Comparison of ENCODE assay signal across 13 cellular contexts in genomic region chr3:179840985-179841384, GRCh38.
DNase-seq lines count a peak whose midpoint lies in the region; ATAC-seq and TF ChIP-seq lines count a peak whose summit lies in the region.
"Had no signal": no experiment of that assay in that cellular context is flagged by ENCODE, and none has a peak within 500 bp of the region (broad histone marks: within the 10 kb centered on the region; RNA-seq: fewer than 3 reads in every experiment).

No MANE protein-coding gene starts in this region.

- no peak overlapping the region for H3K9ac ChIP-seq in adipocyte (ENCODE audit: low read length)

- H3K36me3 Mint-ChIP-seq in T-helper 17 cell (ENCODE audit: low read depth) = no peaks in the 10 kb centered on the region
- H3K36me3 Mint-ChIP-seq in activated naive CD4-positive, alpha-beta T cell treated with anti-CD3 and anti-CD28 coated beads for 36 hours (ENCODE audit: low read depth) = no peaks in the 10 kb centered on the region
- H3K36me3 Mint-ChIP-seq: activated CD8-positive, alpha-beta memory T cell treated with anti-CD3 and anti-CD28 coated beads, Interleukin-2, amount 10 ng/mL, durations not matched to agents 7 days and 5 days had no signal

- H3K27ac ChIP-seq in AG04450 (ENCODE audit: low read depth, low read length) = no peak overlapping the region
- H3K27ac ChIP-seq: vagina had no signal

- H3K27me3 ChIP-seq in AG04450 (ENCODE audit: control insufficient read depth, insufficient read depth, low read length) (no peaks in the 10 kb centered on the region), adipocyte (replicated peaks; ENCODE audit: control insufficient read depth, insufficient read depth, low read length) (no peaks in the 10 kb centered on the region)
- H3K27me3 ChIP-seq: vagina had no signal

- H3K27me3 Mint-ChIP-seq in T-helper 17 cell = peaks cover 17% of the 10 kb centered on the region
- H3K27me3 Mint-ChIP-seq in activated naive CD4-positive, alpha-beta T cell treated with anti-CD3 and anti-CD28 coated beads for 36 hours (ENCODE audit: low read depth) = peaks cover 2% of the 10 kb centered on the region

- H3K36me3 ChIP-seq in adipocyte (ENCODE audit: control insufficient read depth, insufficient read depth, low read length, severe bottlenecking) = no peaks in the 10 kb centered on the region
- H3K36me3 ChIP-seq: vagina had no signal

- CTCF ChIA-PET in AG04450 (lab: Charles Lee) = interaction anchor here (1.3 to 2.1 kb wide), 2 partner anchors 29 to 73 kb away, joined by 5 to 8 read pairs; no protein-coding TSS in a partner anchor
- CTCF ChIA-PET in activated naive CD4-positive, alpha-beta T cell treated with anti-CD3 and anti-CD28 coated beads for 36 hours (lab: Charles Lee) = no interaction called here

- no peaks in the 10 kb centered on the region for H3K4me1 ChIP-seq in adipocyte (ENCODE audit: control insufficient read depth, insufficient read depth, low read length)
- H3K4me1 ChIP-seq: vagina had no signal

- TF ChIP-seq CTCF in AG04450 (IDR thresholded peaks at IDR 0.05; ENCODE audit: low read depth, low read length) (no peak), GM10266 (IDR thresholded peaks at IDR 0.05; ENCODE audit: control insufficient read depth, insufficient read depth, low read depth, missing control alignments) (no peak)

- no peak for ATAC-seq in T-helper 17 cell
- ATAC-seq: activated CD8-positive, alpha-beta memory T cell treated with anti-CD3 and anti-CD28 coated beads, Interleukin-2, amount 10 ng/mL, durations not matched to agents 7 days and 5 days had no signal

- no peak overlapping the region for H3K27ac Mint-ChIP-seq in T-helper 17 cell
- no peak overlapping the region for H3K27ac Mint-ChIP-seq in activated naive CD4-positive, alpha-beta T cell treated with anti-CD3 and anti-CD28 coated beads for 36 hours
- H3K27ac Mint-ChIP-seq: activated CD8-positive, alpha-beta memory T cell treated with anti-CD3 and anti-CD28 coated beads, Interleukin-2, amount 10 ng/mL, durations not matched to agents 7 days and 5 days had no signal

- POLR2A ChIA-PET in AG04450 (lab: Yijun Ruan, JAX) = interaction anchor here (0.7 kb wide), 1 partner anchor 22 kb away, joined by 3 read pairs; no protein-coding TSS in a partner anchor

- H3K9me3 Mint-ChIP-seq in activated naive CD4-positive, alpha-beta T cell treated with anti-CD3 and anti-CD28 coated beads for 36 hours = no peaks in the 10 kb centered on the region

- H3K9me3 ChIP-seq in AG04450 (ENCODE audit: control insufficient read depth, insufficient read depth, low read length) (no peaks in the 10 kb centered on the region), adipocyte (ENCODE audit: control insufficient read depth, low read length) (no peaks in the 10 kb centered on the region), T-helper 17 cell (ENCODE audit: control insufficient read depth, low read length, poor library complexity, severe bottlenecking) (no peaks in the 10 kb centered on the region)
- H3K9me3 ChIP-seq: vagina had no signal

- intact Hi-C loops in activated naive CD4-positive, alpha-beta T cell treated with anti-CD3 and anti-CD28 coated beads for 36 hours (cut with micrococcal nuclease) = no loop called here

- no peak overlapping the region for H3K4me3 Mint-ChIP-seq in T-helper 17 cell
- H3K4me3 Mint-ChIP-seq in activated naive CD4-positive, alpha-beta T cell treated with anti-CD3 and anti-CD28 coated beads for 36 hours = no peak overlapping the region
- H3K4me3 Mint-ChIP-seq: activated CD8-positive, alpha-beta memory T cell treated with anti-CD3 and anti-CD28 coated beads, Interleukin-2, amount 10 ng/mL, durations not matched to agents 7 days and 5 days had no signal

- H3K4me1 Mint-ChIP-seq in T-helper 17 cell = peaks cover 4% of the 10 kb centered on the region
- no peaks in the 10 kb centered on the region for H3K4me1 Mint-ChIP-seq in activated naive CD4-positive, alpha-beta T cell treated with anti-CD3 and anti-CD28 coated beads for 36 hours (ENCODE audit: low read depth)
- H3K4me1 Mint-ChIP-seq: activated CD8-positive, alpha-beta memory T cell treated with anti-CD3 and anti-CD28 coated beads, Interleukin-2, amount 10 ng/mL, durations not matched to agents 7 days and 5 days had no signal

- H3K4me3 ChIP-seq in AG04450 (ENCODE audit: low read depth, low read length) (no peak overlapping the region), adipocyte (ENCODE audit: low read length) (no peak overlapping the region)
- H3K4me3 ChIP-seq: vagina had no signal

- peak; percentile 41 for DNase-seq in AG04450 (ENCODE audit: low read depth, low spot score)
- DNase-seq in HS-27A (ENCODE audit: low read depth) = peak; percentile 60
- peak; percentile 19 for DNase-seq in adipocyte (ENCODE audit: low read depth)
- peak; percentile 89 for DNase-seq in glomerular visceral epithelial cell (ENCODE audit: extremely low spot score)
- no peak for DNase-seq in T-helper 17 cell
- DNase-seq in activated naive CD4-positive, alpha-beta T cell treated with anti-CD3 and anti-CD28 coated beads for 36 hours = no peak
- no peak for DNase-seq in stimulated activated naive CD4-positive, alpha-beta T cell treated with Interleukin-2 at 50 U/mL for 16 hours (lab: John Stamatoyannopoulos, UW)
- DNase-seq in GM10266 (ENCODE audit: extremely low spot score) = no peak
- DNase-seq: activated CD8-positive, alpha-beta memory T cell treated with anti-CD3 and anti-CD28 coated beads, Interleukin-2, amount 10 ng/mL, durations not matched to agents 7 days and 5 days; effector CD4-positive, alpha-beta T cell; midbrain; NCI-H2171 had no signal

Comparison
In these comparisons a context has a peak if more than half of its experiments do, and no peak if none do; other contexts are left out.
1. DNase-seq: peak in AG04450 (single experiment), HS-27A (single experiment), adipocyte (single experiment) and glomerular visceral epithelial cell (single experiment); none in T-helper 17 cell (0 of 3), activated naive CD4-positive, alpha-beta T cell treated with anti-CD3 and anti-CD28 coated beads for 36 hours (single experiment), stimulated activated naive CD4-positive, alpha-beta T cell treated with Interleukin-2 at 50 U/mL for 16 hours (single experiment) and GM10266 (single experiment).